Comparison of ENCODE assay signal across 16 cellular contexts in the genomic region with DNA sequence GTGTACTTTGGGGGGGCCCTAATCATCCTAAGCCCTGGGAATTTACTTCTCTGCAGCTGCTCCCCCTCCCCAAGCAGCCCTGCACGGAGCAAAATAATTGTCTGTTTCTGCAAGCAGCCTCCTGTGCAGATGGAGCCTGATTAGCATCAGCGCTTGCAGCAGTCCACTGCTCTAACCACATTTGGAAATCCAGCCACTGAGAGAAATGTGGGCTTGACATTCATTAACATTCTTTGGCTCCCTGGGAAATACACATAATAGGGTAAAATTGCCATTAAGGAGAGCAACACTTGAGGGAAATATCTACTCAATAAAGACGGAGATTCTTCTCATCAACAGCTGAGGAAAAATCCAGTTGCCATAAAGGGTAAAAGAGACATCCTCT.
DNase-seq lines count a peak whose midpoint lies in the region; ATAC-seq, FAIRE-seq and TF ChIP-seq lines count a peak whose summit lies in the region.
"Had no signal": no experiment of that assay in that cellular context is flagged by ENCODE, and none has a peak within 500 bp of the region (broad histone marks: within the 10 kb centered on the region; RNA-seq: fewer than 3 reads in every experiment).

No MANE protein-coding gene starts in this region.

- ATAC-seq in HG02884 (IDR thresholded peaks at IDR 0.05; ENCODE audit: unreplicated experiment), result no peak
- ATAC-seq: PC-3 had no signal

- no TSS peak for BruUV-seq in A673 (replicated peaks; lab: Mats Ljungman, UMichigan)

- H4K20me1 ChIP-seq in astrocyte (ENCODE audit: insufficient read depth, low read length), result no peaks in the 10 kb centered on the region
- H4K20me1 ChIP-seq in neural cell (ENCODE audit: insufficient read depth), result no peaks in the 10 kb centered on the region

- peaks cover 5% of the 10 kb centered on the region for H3K4me1 Mint-ChIP-seq in astrocyte (ENCODE audit: low read depth, unreplicated experiment)

- H3K36me3 ChIP-seq in A673 (ENCODE audit: insufficient read depth, low read length, poor library complexity, severe bottlenecking), result no peaks in the 10 kb centered on the region
- no peaks in the 10 kb centered on the region for H3K36me3 ChIP-seq in astrocyte (ENCODE audit: insufficient read depth, low read length)
- no peaks in the 10 kb centered on the region for H3K36me3 ChIP-seq in neural cell (ENCODE audit: insufficient read depth, low read length)
- no peaks in the 10 kb centered on the region for H3K36me3 ChIP-seq in vagina
- H3K36me3 ChIP-seq in transverse colon, result no peaks in the 10 kb centered on the region
- H3K36me3 ChIP-seq: MG63 had no signal

- TF ChIP-seq POLR2A in vagina (IDR thresholded peaks at IDR 0.05) (no peak), transverse colon (IDR thresholded peaks at IDR 0.05) (no peak)

- no peak overlapping the region for H3K4me3 Mint-ChIP-seq in astrocyte (ENCODE audit: unreplicated experiment)

- CTCF ChIA-PET in A673 (lab: Charles Lee), result interaction anchor here (0.7 kb wide), 1 partner anchor 268 kb away, joined by 3 read pairs; no protein-coding TSS in a partner anchor

- H3K4me1 ChIP-seq in A673 (ENCODE audit: insufficient read depth, low read length, poor library complexity, severe bottlenecking) (peaks cover 13% of the 10 kb centered on the region), astrocyte (ENCODE audit: insufficient read depth, low read length) (peaks cover 3% of the 10 kb centered on the region), vagina (no peaks in the 10 kb centered on the region), transverse colon (no peaks in the 10 kb centered on the region)

- H3K4me3 ChIP-seq in A673 (ENCODE audit: low read depth, low read length, poor library complexity, severe bottlenecking) (no peak overlapping the region), astrocyte (ENCODE audit: insufficient read depth, low read depth, low read length) (no peak overlapping the region), neural cell (ENCODE audit: low read length) (no peak overlapping the region), vagina (no peak overlapping the region), transverse colon (no peak overlapping the region)
- H3K4me3 ChIP-seq: MG63 had no signal

- no peaks in the 10 kb centered on the region for H3K36me3 Mint-ChIP-seq in astrocyte (ENCODE audit: low read depth, unreplicated experiment)

- H3K27me3 ChIP-seq in A673 (replicated peaks; ENCODE audit: insufficient read depth, low read depth, low read length, poor library complexity), result no peaks in the 10 kb centered on the region
- no peaks in the 10 kb centered on the region for H3K27me3 ChIP-seq in astrocyte (ENCODE audit: insufficient read depth, low read length)
- no peaks in the 10 kb centered on the region for H3K27me3 ChIP-seq in neural cell (ENCODE audit: insufficient read depth, low read depth, low read length)
- H3K27me3 ChIP-seq in vagina, result no peaks in the 10 kb centered on the region
- H3K27me3 ChIP-seq in transverse colon, result no peaks in the 10 kb centered on the region
- H3K27me3 ChIP-seq: MG63 had no signal

- POLR2A ChIA-PET in A673 (lab: Charles Lee; ENCODE audit: low non-redundant PET), result no interaction called here

- TF ChIP-seq CTCF in A673 (conservative IDR thresholded peaks at IDR 0.05; ENCODE audit: low read depth, low read length) (no peak), astrocyte (IDR thresholded peaks at IDR 0.05; ENCODE audit: insufficient read depth, low read depth, low read length) (no peak), neural cell (IDR thresholded peaks at IDR 0.05; ENCODE audit: poor library complexity, severe bottlenecking) (no peak), vagina (IDR thresholded peaks at IDR 0.05) (no peak), transverse colon (IDR thresholded peaks at IDR 0.05) (no peak)

- no peaks in the 10 kb centered on the region for H3K79me2 ChIP-seq in astrocyte (ENCODE audit: insufficient read depth, low read length)
- H3K79me2 ChIP-seq in neural cell (replicated peaks; ENCODE audit: insufficient read depth, low read length), result no peaks in the 10 kb centered on the region

- H2AFZ ChIP-seq in astrocyte (ENCODE audit: low read depth, low read length), result no peak overlapping the region
- H2AFZ ChIP-seq in neural cell (ENCODE audit: low read depth, low read length), result no peak overlapping the region

- H3K4me2 ChIP-seq in astrocyte (ENCODE audit: low read length) (no peak overlapping the region), neural cell (ENCODE audit: low read length) (no peak overlapping the region)

- H3K27me3 Mint-ChIP-seq in astrocyte (ENCODE audit: low read depth, unreplicated experiment), result no peaks in the 10 kb centered on the region

- WGBS in transverse colon (ENCODE audit: low coverage in 1 of 2), 2 donors, result 61 to 65% methylated on average over 2 to 3 of the region's 3 CpGs

- no peak overlapping the region for H3K27ac ChIP-seq in A673 (ENCODE audit: low read depth, low read length, poor library complexity, severe bottlenecking)
- H3K27ac ChIP-seq in astrocyte (ENCODE audit: low read depth, low read length), result no peak overlapping the region
- H3K27ac ChIP-seq in neural cell (ENCODE audit: low read length), result peak overlapping the region; percentile 27
- no peak overlapping the region for H3K27ac ChIP-seq in vagina
- H3K27ac ChIP-seq in transverse colon, result no peak overlapping the region
- H3K27ac ChIP-seq: RWPE1 had no signal

- H3K9me3 ChIP-seq in A673 (ENCODE audit: low read depth, low read length, poor library complexity, severe bottlenecking), result no peaks in the 10 kb centered on the region
- no peaks in the 10 kb centered on the region for H3K9me3 ChIP-seq in astrocyte (ENCODE audit: insufficient read depth, low read depth, low read length)
- no peaks in the 10 kb centered on the region for H3K9me3 ChIP-seq in neural cell (ENCODE audit: low read length)
- no peaks in the 10 kb centered on the region for H3K9me3 ChIP-seq in vagina
- no peaks in the 10 kb centered on the region for H3K9me3 ChIP-seq in transverse colon
- H3K9me3 ChIP-seq: MG63 had no signal

- intact Hi-C loops in A673 (cut with micrococcal nuclease; ENCODE audit: unreplicated experiment), result no loop called here
- intact Hi-C loops in vagina (cut with DNase I), result no loop called here
- intact Hi-C loops in transverse colon (cut with DNase I; ENCODE audit: low total_unique reads), result no loop called here

- no peak for TF ChIP-seq RAD21 in neural cell (conservative IDR thresholded peaks at IDR 0.05)

- in situ Hi-C loops in transverse colon (cut with MboI; ENCODE audit: low pct_ligation_motif_present in 1 of 4, low pct_unique_long_range_greater_than_20kb in 1 of 4, low sequenced_read_pairs in 3 of 4), result no loop called here

- no peaks in the 10 kb centered on the region for H3K9me3 Mint-ChIP-seq in astrocyte (ENCODE audit: unreplicated experiment)

- no peaks in the 10 kb centered on the region for H3K9me2 ChIP-seq in neural cell (ENCODE audit: insufficient read depth, low read length)

- no peak for FAIRE-seq in astrocyte (lab: Jason Lieb, UNC)
- FAIRE-seq: GM19239 had no signal

- DNase-seq in A673 (ENCODE audit: low spot score), result peak; percentile 14
- peak; percentile 4 for DNase-seq in NCI-H2171 (lab: John Stamatoyannopoulos, UW)
- peak; percentile 10 for DNase-seq in astrocyte (ENCODE audit: low read depth)
- DNase-seq in stimulated activated naive CD4-positive, alpha-beta T cell treated with Interleukin-2 at 50 U/mL for 16 hours (lab: John Stamatoyannopoulos, UW), result no peak
- no peak for DNase-seq in vagina (ENCODE audit: extremely low spot score in 2 of 2)
- DNase-seq in transverse colon, result no peak
- DNase-seq: C1 segment of cervical spinal cord, DMS153, MG63, NCI-H1092, NCI-H446 treated with DMSO at 0.1 percent for 48 hours, PC-3 had no signal

- H3K9ac ChIP-seq in astrocyte (ENCODE audit: low read length) (no peak overlapping the region), neural cell (ENCODE audit: low read length) (no peak overlapping the region)

- no peaks in the 10 kb centered on the region for H3F3A ChIP-seq in neural cell (ENCODE audit: insufficient read depth, low read length, poor library complexity, severe bottlenecking)

- TF ChIP-seq EP300 in neural cell (conservative IDR thresholded peaks at IDR 0.05; ENCODE audit: poor library complexity, severe bottlenecking) (no peak), transverse colon (IDR thresholded peaks at IDR 0.05; ENCODE audit: low read depth) (no peak)

- H3K27ac Mint-ChIP-seq in astrocyte (ENCODE audit: unreplicated experiment), result no peak overlapping the region

TF ChIP-seq in neural cell, 6 proteins besides CTCF, POLR2A, EP300 and RAD21:
- TF ChIP-seq MXI1 (conservative IDR thresholded peaks at IDR 0.05; ENCODE audit: poor library complexity, severe bottlenecking) (no peak), POLR2AphosphoS5 (IDR thresholded peaks at IDR 0.05) (no peak), SMC3 (conservative IDR thresholded peaks at IDR 0.05; ENCODE audit: poor library complexity) (no peak), EZH2 (IDR thresholded peaks at IDR 0.05; ENCODE audit: borderline replicate concordance, insufficient read depth, low read length, poor library complexity, severe bottlenecking) (no peak), TAF1 (IDR thresholded peaks at IDR 0.05; ENCODE audit: low read depth) (no peak)
- TF ChIP-seq, protein P1, sequence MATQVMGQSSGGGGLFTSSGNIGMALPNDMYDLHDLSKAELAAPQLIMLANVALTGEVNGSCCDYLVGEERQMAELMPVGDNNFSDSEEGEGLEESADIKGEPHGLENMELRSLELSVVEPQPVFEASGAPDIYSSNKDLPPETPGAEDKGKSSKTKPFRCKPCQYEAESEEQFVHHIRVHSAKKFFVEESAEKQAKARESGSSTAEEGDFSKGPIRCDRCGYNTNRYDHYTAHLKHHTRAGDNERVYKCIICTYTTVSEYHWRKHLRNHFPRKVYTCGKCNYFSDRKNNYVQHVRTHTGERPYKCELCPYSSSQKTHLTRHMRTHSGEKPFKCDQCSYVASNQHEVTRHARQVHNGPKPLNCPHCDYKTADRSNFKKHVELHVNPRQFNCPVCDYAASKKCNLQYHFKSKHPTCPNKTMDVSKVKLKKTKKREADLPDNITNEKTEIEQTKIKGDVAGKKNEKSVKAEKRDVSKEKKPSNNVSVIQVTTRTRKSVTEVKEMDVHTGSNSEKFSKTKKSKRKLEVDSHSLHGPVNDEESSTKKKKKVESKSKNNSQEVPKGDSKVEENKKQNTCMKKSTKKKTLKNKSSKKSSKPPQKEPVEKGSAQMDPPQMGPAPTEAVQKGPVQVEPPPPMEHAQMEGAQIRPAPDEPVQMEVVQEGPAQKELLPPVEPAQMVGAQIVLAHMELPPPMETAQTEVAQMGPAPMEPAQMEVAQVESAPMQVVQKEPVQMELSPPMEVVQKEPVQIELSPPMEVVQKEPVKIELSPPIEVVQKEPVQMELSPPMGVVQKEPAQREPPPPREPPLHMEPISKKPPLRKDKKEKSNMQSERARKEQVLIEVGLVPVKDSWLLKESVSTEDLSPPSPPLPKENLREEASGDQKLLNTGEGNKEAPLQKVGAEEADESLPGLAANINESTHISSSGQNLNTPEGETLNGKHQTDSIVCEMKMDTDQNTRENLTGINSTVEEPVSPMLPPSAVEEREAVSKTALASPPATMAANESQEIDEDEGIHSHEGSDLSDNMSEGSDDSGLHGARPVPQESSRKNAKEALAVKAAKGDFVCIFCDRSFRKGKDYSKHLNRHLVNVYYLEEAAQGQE (IDR thresholded peaks at IDR 0.05; ENCODE audit: borderline replicate concordance), result no peak

Comparison
In these comparisons a context has a peak if more than half of its experiments do, and no peak if none do; other contexts are left out.
1. DNase-seq: peak in A673 (single experiment), NCI-H2171 (single experiment) and astrocyte (single experiment); none in stimulated activated naive CD4-positive, alpha-beta T cell treated with Interleukin-2 at 50 U/mL for 16 hours (single experiment), vagina (0 of 2) and transverse colon (single experiment).